Comparison of ENCODE assay signal across 33 cellular contexts in genomic region chr3:60552581-60552980, GRCh38.
DNase-seq lines count a peak whose midpoint lies in the region; ATAC-seq and TF ChIP-seq lines count a peak whose summit lies in the region.
"Had no signal": no experiment of that assay in that cellular context is flagged by ENCODE, and none has a peak within 500 bp of the region (broad histone marks: within the 10 kb centered on the region; RNA-seq: fewer than 3 reads in every experiment).

No MANE protein-coding gene starts in this region.

- H4K8ac ChIP-seq in IMR-90 (ENCODE audit: low read depth in 2 of 2, low read length in 2 of 2), result no peak overlapping the region

- H3K9me1 ChIP-seq in IMR-90 (ENCODE audit: insufficient read depth, low read length), result no peaks in the 10 kb centered on the region

- H3K23ac ChIP-seq in IMR-90 (ENCODE audit: low read depth, low read length), result no peak overlapping the region

- H4K20me1 ChIP-seq in IMR-90 (ENCODE audit: insufficient read depth, low read length), result no peaks in the 10 kb centered on the region

- WGBS in IMR-90 (ENCODE audit: extremely low coverage in 2 of 2, insufficient read length in 1 of 2), 2 experiments, result no CpG with 5 or more reads among the region's 2 CpGs

- H3K27me3 ChIP-seq in IMR-90 (ENCODE audit: control insufficient read depth, insufficient read depth, low read length) (no peaks in the 10 kb centered on the region), kidney epithelial cell (ENCODE audit: control insufficient read depth, insufficient read depth, low read length) (no peaks in the 10 kb centered on the region)
- H3K27me3 ChIP-seq: cardiac muscle cell, sigmoid colon, thyroid gland had no signal

- H3K27ac ChIP-seq in IMR-90 (ENCODE audit: insufficient read depth, low read length), result no peak overlapping the region
- H3K27ac ChIP-seq: cardiac muscle cell, coronary artery, epithelial cell of prostate, PC-9, prostate gland, sigmoid colon, thyroid gland, WERI-Rb-1 had no signal

- intact Hi-C loops in IMR-90 (cut with micrococcal nuclease), result no loop called here
- intact Hi-C loops in activated T-helper 1 cell treated with anti-CD3 and anti-CD28 coated beads, Interleukin-12 subunit alpha, Interleukin-12 subunit beta, Interleukin-2, Interleukin-4 antibody, amounts not matched to agents 30 ng/mL and 10 ng/mL and 1 ng/mL, durations not matched to agents 14 hours and 24 hours and 36 hours (cut with micrococcal nuclease), result loop anchor here (2.0 to 10.0 kb wide), 4 partner anchors 364 to 998 kb away; no protein-coding TSS in a partner anchor

- no peak for TF ChIP-seq CTCF in AG10803 (conservative IDR thresholded peaks at IDR 0.05; ENCODE audit: low read length)
- no peak for TF ChIP-seq CTCF in IMR-90 (conservative IDR thresholded peaks at IDR 0.05; ENCODE audit: low read depth, low read length)
- TF ChIP-seq CTCF in kidney epithelial cell (IDR thresholded peaks at IDR 0.05; ENCODE audit: insufficient read depth, low read length, poor library complexity, severe bottlenecking), result no peak

- BruUV-seq in IMR-90 (replicated peaks; lab: Mats Ljungman, UMichigan), result no TSS peak

- dilution Hi-C loops in IMR-90 (cut with HindIII; ENCODE audit: low sequenced_read_pairs, unreplicated experiment), result no loop called here

- peaks cover 35% of the 10 kb centered on the region for H3K4me1 Mint-ChIP-seq in activated T-helper 1 cell treated with anti-CD3 and anti-CD28 coated beads, Interleukin-12 subunit alpha, Interleukin-12 subunit beta, Interleukin-2, Interleukin-4 antibody, amounts not matched to agents 30 ng/mL and 10 ng/mL and 1 ng/mL, durations not matched to agents 14 hours and 24 hours and 36 hours (ENCODE audit: low read depth)

- no peak for ATAC-seq in IMR-90 (ENCODE audit: low read depth)
- ATAC-seq in GM21529 (IDR thresholded peaks at IDR 0.05; ENCODE audit: unreplicated experiment), result no peak

- TF ChIP-seq POLR2A in IMR-90 (IDR thresholded peaks at IDR 0.05; ENCODE audit: low read depth, low read length), result no peak

- peak; percentile 9 for DNase-seq in AG10803 (ENCODE audit: low read depth)
- peak; percentile 21 for DNase-seq in IMR-90
- DNase-seq in activated T-helper 1 cell treated with anti-CD3 and anti-CD28 coated beads, Interleukin-12 subunit alpha, Interleukin-12 subunit beta, Interleukin-2, Interleukin-4 antibody, amounts not matched to agents 30 ng/mL and 10 ng/mL and 1 ng/mL, durations not matched to agents 14 hours and 24 hours and 36 hours (ENCODE audit: low spot score), result no peak
- peak; percentile 4 for DNase-seq in kidney epithelial cell (ENCODE audit: low read depth)
- no peak for DNase-seq in cerebellar nuclear complex (lab: John Stamatoyannopoulos, UW)
- DNase-seq in NCI-H2196 treated with DMSO at 0.1 percent for 48 hours (lab: John Stamatoyannopoulos, UW; ENCODE audit: unreplicated experiment), result no peak
- DNase-seq in DMS53 treated with DMSO at 0.1 percent for 48 hours (lab: John Stamatoyannopoulos, UW; ENCODE audit: unreplicated experiment), result no peak
- DNase-seq: activated CD4-positive, alpha-beta T cell treated with anti-CD3 and anti-CD28 coated beads for 48 hours; activated effector memory CD4-positive, alpha-beta T cell treated with Interleukin-2 at 50 U/mL for 16 hours; anterior cingulate cortex; effector memory CD4-positive, alpha-beta T cell; midbrain; naive B cell; NCI-H1092 treated with DMSO at 0.1 percent for 48 hours; NCI-H1930; NCI-H2171 treated with DMSO at 0.1 percent for 48 hours; NCI-H510A treated with DMSO at 0.1 percent for 48 hours; PC-9; Right ventricle myocardium superior; sigmoid colon; stimulated activated CD4-positive, alpha-beta T cell treated with anti-CD3 and anti-CD28 coated beads, Interleukin-4, amount 100 ng/mL, for 24 hours; SW 1271; T1000; thyroid gland; WERI-Rb-1 had no signal

- H2AFZ ChIP-seq in IMR-90 (replicated peaks; ENCODE audit: low read length, poor library complexity), result no peak overlapping the region
- H2AFZ ChIP-seq: PC-9 had no signal

- TF ChIP-seq RAD21 in IMR-90 (IDR thresholded peaks at IDR 0.05; ENCODE audit: low read length), result no peak

- H3K9ac ChIP-seq in IMR-90 (ENCODE audit: low read depth, low read length), result no peak overlapping the region

- no peak overlapping the region for H3K56ac ChIP-seq in IMR-90 (ENCODE audit: extremely low read depth, insufficient read depth, low read length)

- H2BK5ac ChIP-seq in IMR-90 (ENCODE audit: low read depth, low read length, poor library complexity, severe bottlenecking), result no peak overlapping the region

- CTCF ChIA-PET in IMR-90 (lab: Yijun Ruan, JAX), result no interaction called here

- H2AK9ac ChIP-seq in IMR-90 (replicated peaks; ENCODE audit: low read depth, low read length, poor library complexity), result no peak overlapping the region

- peaks cover 6% of the 10 kb centered on the region for H3K9me3 Mint-ChIP-seq in activated T-helper 1 cell treated with anti-CD3 and anti-CD28 coated beads, Interleukin-12 subunit alpha, Interleukin-12 subunit beta, Interleukin-2, Interleukin-4 antibody, amounts not matched to agents 30 ng/mL and 10 ng/mL and 1 ng/mL, durations not matched to agents 14 hours and 24 hours and 36 hours

- no peak overlapping the region for H3K4ac ChIP-seq in IMR-90 (ENCODE audit: low read depth, low read length)

- H3K4me2 ChIP-seq in IMR-90 (ENCODE audit: low read depth, low read length), result no peak overlapping the region
- H3K4me2 ChIP-seq: PC-9 had no signal

- POLR2A ChIA-PET in IMR-90 (lab: Charles Lee; ENCODE audit: unreplicated experiment), result no interaction called here

- in situ Hi-C loops in IMR-90 (cut with MboI; ENCODE audit: low sequenced_read_pairs), result no loop called here

- peaks cover 4% of the 10 kb centered on the region for H3K27me3 Mint-ChIP-seq in activated T-helper 1 cell treated with anti-CD3 and anti-CD28 coated beads, Interleukin-12 subunit alpha, Interleukin-12 subunit beta, Interleukin-2, Interleukin-4 antibody, amounts not matched to agents 30 ng/mL and 10 ng/mL and 1 ng/mL, durations not matched to agents 14 hours and 24 hours and 36 hours (ENCODE audit: insufficient read depth)
- H3K27me3 Mint-ChIP-seq: activated naive CD8-positive, alpha-beta T cell; CD4-positive, CD25-positive, alpha-beta regulatory T cell; naive B cell had no signal

- no peaks in the 10 kb centered on the region for H3K79me1 ChIP-seq in IMR-90 (ENCODE audit: low read depth in 1 of 2, low read length in 2 of 2)

- no peak overlapping the region for H3K14ac ChIP-seq in IMR-90 (replicated peaks; ENCODE audit: low read depth, low read length)

- no peak overlapping the region for H4K5ac ChIP-seq in IMR-90 (ENCODE audit: low read depth, low read length)

- H3K4me1 ChIP-seq in IMR-90 (ENCODE audit: control insufficient read depth, insufficient read depth, low read length), result peaks cover 5% of the 10 kb centered on the region; the same call in 1 of the 2 replicates
- H3K4me1 ChIP-seq: prostate gland, sigmoid colon, thyroid gland had no signal

- H2AK5ac ChIP-seq in IMR-90 (ENCODE audit: low read depth, low read length), result no peak overlapping the region

- H3K4me3 ChIP-seq in AG10803 (ENCODE audit: low read length) (no peak overlapping the region), IMR-90 (ENCODE audit: insufficient read depth, low read depth, low read length) (no peak overlapping the region), kidney epithelial cell (ENCODE audit: low read depth, low read length) (no peak overlapping the region)
- H3K4me3 ChIP-seq: cardiac muscle cell, coronary artery, PC-9, prostate gland, sigmoid colon, thyroid gland had no signal

- H2BK20ac ChIP-seq in IMR-90 (ENCODE audit: low read depth, low read length), result no peak overlapping the region

- H3K4me3 Mint-ChIP-seq in activated T-helper 1 cell treated with anti-CD3 and anti-CD28 coated beads, Interleukin-12 subunit alpha, Interleukin-12 subunit beta, Interleukin-2, Interleukin-4 antibody, amounts not matched to agents 30 ng/mL and 10 ng/mL and 1 ng/mL, durations not matched to agents 14 hours and 24 hours and 36 hours, result no peak overlapping the region
- H3K4me3 Mint-ChIP-seq: activated naive CD8-positive, alpha-beta T cell; CD4-positive, CD25-positive, alpha-beta regulatory T cell; IgD-negative memory B cell; naive B cell had no signal

- peak overlapping the region; percentile 1 for H3K27ac Mint-ChIP-seq in activated T-helper 1 cell treated with anti-CD3 and anti-CD28 coated beads, Interleukin-12 subunit alpha, Interleukin-12 subunit beta, Interleukin-2, Interleukin-4 antibody, amounts not matched to agents 30 ng/mL and 10 ng/mL and 1 ng/mL, durations not matched to agents 14 hours and 24 hours and 36 hours
- H3K27ac Mint-ChIP-seq: activated naive CD8-positive, alpha-beta T cell; IgD-negative memory B cell had no signal

- no peak overlapping the region for H2BK15ac ChIP-seq in IMR-90 (ENCODE audit: low read depth, low read length)

- no peak overlapping the region for H2BK120ac ChIP-seq in IMR-90 (ENCODE audit: low read depth, low read length)

- H3K36me3 ChIP-seq in IMR-90 (ENCODE audit: control insufficient read depth, insufficient read depth, low read length) (no peaks in the 10 kb centered on the region), kidney epithelial cell (ENCODE audit: control insufficient read depth, insufficient read depth, low read length) (no peaks in the 10 kb centered on the region)
- H3K36me3 ChIP-seq: cardiac muscle cell, prostate gland, sigmoid colon, thyroid gland, WERI-Rb-1 had no signal

- H3K9me3 ChIP-seq in IMR-90 (ENCODE audit: control insufficient read depth, insufficient read depth, low read length), result no peaks in the 10 kb centered on the region
- H3K9me3 ChIP-seq: prostate gland, sigmoid colon, thyroid gland had no signal

- H3K18ac ChIP-seq in IMR-90 (ENCODE audit: low read depth, low read length), result peak overlapping the region; percentile 36; the same call in 1 of the 2 replicates

- H3K36me3 Mint-ChIP-seq in activated T-helper 1 cell treated with anti-CD3 and anti-CD28 coated beads, Interleukin-12 subunit alpha, Interleukin-12 subunit beta, Interleukin-2, Interleukin-4 antibody, amounts not matched to agents 30 ng/mL and 10 ng/mL and 1 ng/mL, durations not matched to agents 14 hours and 24 hours and 36 hours (ENCODE audit: low read depth), result peaks cover 2% of the 10 kb centered on the region
- H3K36me3 Mint-ChIP-seq: activated naive CD8-positive, alpha-beta T cell; CD4-positive, CD25-positive, alpha-beta regulatory T cell; IgD-negative memory B cell had no signal

- no peak overlapping the region for H4K91ac ChIP-seq in IMR-90 (ENCODE audit: insufficient read depth, low read depth, low read length)

TF ChIP-seq in IMR-90, 13 proteins besides CTCF, POLR2A, EP300 and RAD21 (continues in another document):
- TF ChIP-seq FOS (IDR thresholded peaks at IDR 0.05; ENCODE audit: low read depth, low read length), result no peak
- no peak for TF ChIP-seq MXI1 (IDR thresholded peaks at IDR 0.05; ENCODE audit: borderline replicate concordance, low read depth, low read length)
- TF ChIP-seq USF2 (IDR thresholded peaks at IDR 0.05; ENCODE audit: low read depth, low read length), result no peak

Comparison
In these comparisons a context has a peak if more than half of its experiments do, and no peak if none do; other contexts are left out.
1. DNase-seq: peak in AG10803 (single experiment), IMR-90 (single experiment) and kidney epithelial cell (single experiment); none in activated T-helper 1 cell treated with anti-CD3 and anti-CD28 coated beads, Interleukin-12 subunit alpha, Interleukin-12 subunit beta, Interleukin-2, Interleukin-4 antibody, amounts not matched to agents 30 ng/mL and 10 ng/mL and 1 ng/mL, durations not matched to agents 14 hours and 24 hours and 36 hours (single experiment), cerebellar nuclear complex (0 of 2), NCI-H2196 treated with DMSO at 0.1 percent for 48 hours (single experiment) and DMS53 treated with DMSO at 0.1 percent for 48 hours (single experiment).